ENCODE assay signal across 8 cellular contexts in the genomic region with DNA sequence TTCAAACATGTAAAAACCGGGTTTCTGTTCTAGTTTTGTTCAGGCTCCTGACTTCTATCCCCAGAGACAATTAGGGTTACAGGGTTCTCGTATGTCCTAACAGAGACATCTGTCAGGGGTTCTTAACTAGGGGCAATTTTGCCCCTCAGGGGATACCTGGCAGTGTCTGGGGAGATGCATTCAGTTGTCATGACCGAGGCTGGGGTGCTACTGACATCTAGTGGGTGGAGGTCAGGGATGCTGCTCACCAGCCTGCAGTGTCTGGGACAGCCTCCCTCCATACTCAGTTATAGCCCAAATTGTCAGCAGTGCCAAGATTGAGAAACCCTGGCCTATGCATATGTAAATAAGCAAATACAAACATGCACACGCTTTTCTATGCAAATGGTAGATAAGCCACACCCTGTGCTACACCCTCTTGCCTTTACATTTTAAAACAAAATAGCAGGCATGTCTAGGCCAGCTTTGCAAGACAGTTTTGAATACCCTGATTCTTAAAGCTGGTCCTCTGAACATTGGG. TPM values are rescaled to one million over a fixed set of nuclear protein-coding genes. Genes with fewer than 3 reads are reported as not detected.
DNase-seq lines count a peak whose midpoint lies in the region; ATAC-seq, FAIRE-seq and TF ChIP-seq lines count a peak whose summit lies in the region.

No MANE protein-coding gene starts in this region.

- no peak for TF ChIP-seq EP300 in HepG2 (IDR thresholded peaks at IDR 0.05; ENCODE audit: low read depth in 2 of 2, low read length in 2 of 2)
- no peak for TF ChIP-seq EP300 in HepG2 (CRISPR knock-in tag; IDR thresholded peaks at IDR 0.05; ENCODE audit: borderline replicate concordance)

- POLR2A ChIA-PET in HepG2 (lab: Yijun Ruan, JAX): no interaction called here

- TF ChIP-seq RAD21 in HepG2 (CRISPR knock-in tag; IDR thresholded peaks at IDR 0.05): peak; percentile 50

- H3K36me3 ChIP-seq in KMS-11 (ENCODE audit: insufficient read depth) (no peaks in the 10 kb centered on the region), HepG2 (replicated peaks in 1 of 2; ENCODE audit: control insufficient read depth in 1 of 2, insufficient read depth in 2 of 2, low read length in 2 of 2) (peaks cover 0 to 13% of the 10 kb centered on the region in 2 experiments; a peak in 2 of 5 replicates)

- CTCF ChIA-PET in HepG2 (lab: Yijun Ruan, JAX; ENCODE audit: low intra/inter-chr PET ratio, low total read pairs): interaction anchor here (1.0 to 1.1 kb wide), 2 partner anchors 10 to 18 kb away, joined by 3 to 4 read pairs; no protein-coding TSS in a partner anchor

- H3K79me2 ChIP-seq in KMS-11 (ENCODE audit: insufficient read depth, low read depth): no peaks in the 10 kb centered on the region
- H3K79me2 ChIP-seq in HepG2 (ENCODE audit: insufficient read depth, low read length): no peaks in the 10 kb centered on the region

- TF ChIP-seq CTCF in KMS-11 (conservative IDR thresholded peaks at IDR 0.05; ENCODE audit: low read depth, low read length) (peak; percentile 58), HepG2 (CRISPR knock-in tag; IDR thresholded peaks at IDR 0.05) (peak; percentile 68)

- H3K27me3 ChIP-seq in KMS-11 (ENCODE audit: insufficient read depth, low read depth) (no peaks in the 10 kb centered on the region), HepG2 (ENCODE audit: control insufficient read depth in 1 of 2, insufficient read depth in 2 of 2, low read length in 2 of 2) (no peaks in the 10 kb centered on the region)

- H3K4me1 ChIP-seq in KMS-11 (ENCODE audit: low read depth, poor library complexity, severe bottlenecking) (peaks cover 10% of the 10 kb centered on the region), HepG2 (ENCODE audit: insufficient read depth, low read length) (peaks cover 28% of the 10 kb centered on the region)

- H3K9ac ChIP-seq in KMS-11: no peak overlapping the region
- H3K9ac ChIP-seq in HepG2 (ENCODE audit: insufficient read depth, low read depth, low read length): no peak overlapping the region

- H2AFZ ChIP-seq in KMS-11 (ENCODE audit: low read depth) (no peak overlapping the region), HepG2 (ENCODE audit: low read length) (no peak overlapping the region)

- no peaks in the 10 kb centered on the region for H3K9me3 ChIP-seq in HepG2 (ENCODE audit: low read length)

- 86% methylated on average over 4 of the region's 4 CpGs for WGBS in HepG2 (ENCODE audit: low lambda C conversion rate)

- no peak overlapping the region for H3K4me3 ChIP-seq in KMS-11 (IDR thresholded peaks at IDR 0.05; ENCODE audit: insufficient read depth, low read depth, low read length)
- no peak overlapping the region for H3K4me3 ChIP-seq in HepG2 (replicated peaks in 1 of 3; ENCODE audit: insufficient read depth in 1 of 3, low read depth in 2 of 3, low read length in 3 of 3)

- TF ChIP-seq POLR2A in HepG2 (IDR thresholded peaks at IDR 0.05; ENCODE audit: insufficient read depth in 1 of 2, low read depth in 2 of 2, low read length in 2 of 2): no peak

- in situ Hi-C loops in HepG2 (cut with HindIII; ENCODE audit: extremely low pct_ligation_motif_present, low pct_unique_long_range_greater_than_20kb): no loop called here

- H3K4me2 ChIP-seq in KMS-11 (no peak overlapping the region), HepG2 (ENCODE audit: low read depth, low read length) (no peak overlapping the region)

- intact Hi-C loops in HepG2 (cut with micrococcal nuclease; ENCODE audit: unreplicated experiment): no loop called here

- H4K20me1 ChIP-seq in KMS-11 (ENCODE audit: insufficient read depth) (no peaks in the 10 kb centered on the region), HepG2 (ENCODE audit: insufficient read depth, low read length) (no peaks in the 10 kb centered on the region)

- ATAC-seq in GM21717 (IDR thresholded peaks at IDR 0.05; ENCODE audit: unreplicated experiment): peak; percentile 55
- peak; percentile 82 for ATAC-seq in HepG2

- no TSS peak for BruUV-seq in HepG2 (replicated peaks; lab: Mats Ljungman, UMichigan)

- H3K27ac ChIP-seq in KMS-11: no peak overlapping the region
- H3K27ac ChIP-seq in HepG2 (ENCODE audit: extremely low read length, insufficient read depth, low read length): no peak overlapping the region

- peak; percentile 60 for FAIRE-seq in HepG2 (lab: Jason Lieb, UNC)

- peak; percentile 29 for DNase-seq in NCI-H146 (lab: John Stamatoyannopoulos, UW)
- DNase-seq in NCI-H146 treated with DMSO at 0.1 percent for 48 hours (lab: John Stamatoyannopoulos, UW; ENCODE audit: unreplicated experiment): no peak
- DNase-seq in activated CD4-positive, CD25-positive, alpha-beta regulatory T cell treated with anti-CD3 and anti-CD28 coated beads, Interleukin-2, amount 50 U/mL, for 72 hours: peak; percentile 53
- peak; percentile 45 for DNase-seq in HepG2 (ENCODE audit: low spot score)
- no peak for DNase-seq in T-helper 9 cell
- DNase-seq in MV-4-11 (lab: John Stamatoyannopoulos, UW): no peak

TF ChIP-seq in HepG2, 621 proteins besides CTCF, POLR2A, EP300 and RAD21 (continues in another document):
- TF ChIP-seq, protein P1, sequence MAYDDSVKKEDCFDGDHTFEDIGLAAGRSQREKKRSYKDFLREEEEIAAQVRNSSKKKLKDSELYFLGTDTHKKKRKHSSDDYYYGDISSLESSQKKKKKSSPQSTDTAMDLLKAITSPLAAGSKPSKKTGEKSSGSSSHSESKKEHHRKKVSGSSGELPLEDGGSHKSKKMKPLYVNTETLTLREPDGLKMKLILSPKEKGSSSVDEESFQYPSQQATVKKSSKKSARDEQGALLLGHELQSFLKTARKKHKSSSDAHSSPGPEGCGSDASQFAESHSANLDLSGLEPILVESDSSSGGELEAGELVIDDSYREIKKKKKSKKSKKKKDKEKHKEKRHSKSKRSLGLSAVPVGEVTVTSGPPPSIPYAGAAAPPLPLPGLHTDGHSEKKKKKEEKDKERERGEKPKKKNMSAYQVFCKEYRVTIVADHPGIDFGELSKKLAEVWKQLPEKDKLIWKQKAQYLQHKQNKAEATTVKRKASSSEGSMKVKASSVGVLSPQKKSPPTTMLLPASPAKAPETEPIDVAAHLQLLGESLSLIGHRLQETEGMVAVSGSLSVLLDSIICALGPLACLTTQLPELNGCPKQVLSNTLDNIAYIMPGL (CRISPR knock-in tag; IDR thresholded peaks at IDR 0.05; ENCODE audit: borderline replicate concordance in 1 of 2, low read depth in 1 of 2): no peak

RNA-seq across cellular contexts. Expression of a gene that starts 37.4 kb away (rescaled TPM):
- 10.3 and 13.6 TPM in 2 replicates for total RNA-seq in HepG2 (2016; rRNA removed; fragmentation: Illumina TruSeq; extraction: Trizol)
- 35.7 and 39.7 TPM in 2 replicates for total RNA-seq in HepG2 (2016; cell fraction: cytosol; rRNA removed; fragmentation: Illumina TruSeq; extraction: Trizol; ENCODE audit: low read depth)
- 10.6 and 12.8 TPM in 2 replicates for total RNA-seq in HepG2 (2016; cell fraction: insoluble cytoplasmic fraction; rRNA removed; fragmentation: Illumina TruSeq; extraction: Trizol)
- total RNA-seq in HepG2 (2016; cell fraction: membrane; rRNA removed; fragmentation: Illumina TruSeq; extraction: Trizol): 14.4 and 15.9 TPM in 2 replicates
- 17.5 and 18.7 TPM in 2 replicates for total RNA-seq in HepG2 (2016; cell fraction: nucleus; rRNA removed; fragmentation: Illumina TruSeq; extraction: Trizol)
- polyA plus RNA-seq in HepG2 (2011; rRNA removed): 8.5 and 9.5 TPM in 2 replicates
- polyA plus RNA-seq in HepG2 (2011; cell fraction: cytosol; rRNA removed): 6.6 and 6.8 TPM in 2 replicates
- polyA plus RNA-seq in HepG2 (2011; cell fraction: nucleus; rRNA removed): 17.0 and 19.5 TPM in 2 replicates
- polyA plus RNA-seq in HepG2 (2012): 10.3 and 12.0 TPM in 2 replicates
- polyA plus RNA-seq in HepG2 (2016; cell fraction: cytosol; fragmentation: Illumina TruSeq; extraction: Trizol; ENCODE audit: low read depth): 1.7 and 1.9 TPM in 2 replicates
- 11.8 and 14.0 TPM in 2 replicates for polyA plus RNA-seq in HepG2 (2016; cell fraction: insoluble cytoplasmic fraction; fragmentation: Illumina TruSeq; extraction: Trizol; ENCODE audit: low read depth)
- 3.4 and 4.4 TPM in 2 replicates for polyA plus RNA-seq in HepG2 (2016; cell fraction: membrane; fragmentation: Illumina TruSeq; extraction: Trizol; ENCODE audit: low read depth)
- polyA plus RNA-seq in HepG2 (2016; cell fraction: nucleus; fragmentation: Illumina TruSeq; extraction: Trizol; ENCODE audit: insufficient read depth, low read depth): 22.7 and 25.7 TPM in 2 replicates
- 24.9 and 35.4 TPM in 2 replicates for polyA minus RNA-seq in HepG2 (2011; rRNA and poly(A)+ RNA removed; ENCODE audit: low replicate concordance)
- polyA minus RNA-seq in HepG2 (2011; cell fraction: cytosol; rRNA and poly(A)+ RNA removed): 14.4 and 19.0 TPM in 2 replicates
- 25.8 and 32.0 TPM in 2 replicates for polyA minus RNA-seq in HepG2 (2011; cell fraction: nucleus; rRNA and poly(A)+ RNA removed)

RNA-seq across cellular contexts. Expression of a gene that starts 39.5 kb away (rescaled TPM):
- 57.9 and 70.4 TPM in 2 replicates for total RNA-seq in HepG2 (2016; rRNA removed; fragmentation: Illumina TruSeq; extraction: Trizol)
- 68.6 and 86.7 TPM in 2 replicates for total RNA-seq in HepG2 (2016; cell fraction: cytosol; rRNA removed; fragmentation: Illumina TruSeq; extraction: Trizol; ENCODE audit: low read depth)
- total RNA-seq in HepG2 (2016; cell fraction: insoluble cytoplasmic fraction; rRNA removed; fragmentation: Illumina TruSeq; extraction: Trizol): 54.1 and 71.8 TPM in 2 replicates
- total RNA-seq in HepG2 (2016; cell fraction: membrane; rRNA removed; fragmentation: Illumina TruSeq; extraction: Trizol): 117 and 144 TPM in 2 replicates
- total RNA-seq in HepG2 (2016; cell fraction: nucleus; rRNA removed; fragmentation: Illumina TruSeq; extraction: Trizol): 35.4 and 46.3 TPM in 2 replicates
- 51.5 and 54.4 TPM in 2 replicates for polyA plus RNA-seq in HepG2 (2011; rRNA removed)
- 69.5 and 78.6 TPM in 2 replicates for polyA plus RNA-seq in HepG2 (2011; cell fraction: cytosol; rRNA removed)
- polyA plus RNA-seq in HepG2 (2011; cell fraction: nucleus; rRNA removed): 40.4 and 50.2 TPM in 2 replicates
- 45.6 and 55.0 TPM in 2 replicates for polyA plus RNA-seq in HepG2 (2012)
- polyA plus RNA-seq in HepG2 (2016; cell fraction: cytosol; fragmentation: Illumina TruSeq; extraction: Trizol; ENCODE audit: low read depth): 70.9 and 88.4 TPM in 2 replicates
- polyA plus RNA-seq in HepG2 (2016; cell fraction: insoluble cytoplasmic fraction; fragmentation: Illumina TruSeq; extraction: Trizol; ENCODE audit: low read depth): 58.1 and 70.0 TPM in 2 replicates
- 120 and 124 TPM in 2 replicates for polyA plus RNA-seq in HepG2 (2016; cell fraction: membrane; fragmentation: Illumina TruSeq; extraction: Trizol; ENCODE audit: low read depth)
- 60.2 and 65.5 TPM in 2 replicates for polyA plus RNA-seq in HepG2 (2016; cell fraction: nucleus; fragmentation: Illumina TruSeq; extraction: Trizol; ENCODE audit: insufficient read depth, low read depth)
- 31.7 and 71.0 TPM in 2 replicates for polyA minus RNA-seq in HepG2 (2011; rRNA and poly(A)+ RNA removed; ENCODE audit: low replicate concordance)
- 34.2 and 35.1 TPM in 2 replicates for polyA minus RNA-seq in HepG2 (2011; cell fraction: cytosol; rRNA and poly(A)+ RNA removed)
- 24.7 and 27.7 TPM in 2 replicates for polyA minus RNA-seq in HepG2 (2011; cell fraction: nucleus; rRNA and poly(A)+ RNA removed)

Comparison
In these comparisons a context has a peak if more than half of its experiments do, and no peak if none do; other contexts are left out.
1. DNase-seq: peak in NCI-H146 (single experiment), activated CD4-positive, CD25-positive, alpha-beta regulatory T cell treated with anti-CD3 and anti-CD28 coated beads, Interleukin-2, amount 50 U/mL, for 72 hours (single experiment) and HepG2 (single experiment); none in NCI-H146 treated with DMSO at 0.1 percent for 48 hours (single experiment), T-helper 9 cell (single experiment) and MV-4-11 (single experiment).